In genomic region chr1:206495011-206495461, GRCh38 we compare ENCODE assay signal across 1 cellular context.
TF ChIP-seq lines count a peak whose summit lies in the region.

No MANE protein-coding gene starts in this region.

TF ChIP-seq in GM12878, 131 proteins besides CTCF, POLR2A, EP300 and RAD21 (continued from another document):
- TF ChIP-seq ZBED1 (IDR thresholded peaks at IDR 0.05; ENCODE audit: borderline replicate concordance) (no peak), NR2C2 (IDR thresholded peaks at IDR 0.05; ENCODE audit: borderline replicate concordance, control insufficient read depth, insufficient read length, low read depth) (no peak), BRCA1 (IDR thresholded peaks at IDR 0.05; ENCODE audit: low read depth, low read length) (no peak)
- TF ChIP-seq, protein P1, sequence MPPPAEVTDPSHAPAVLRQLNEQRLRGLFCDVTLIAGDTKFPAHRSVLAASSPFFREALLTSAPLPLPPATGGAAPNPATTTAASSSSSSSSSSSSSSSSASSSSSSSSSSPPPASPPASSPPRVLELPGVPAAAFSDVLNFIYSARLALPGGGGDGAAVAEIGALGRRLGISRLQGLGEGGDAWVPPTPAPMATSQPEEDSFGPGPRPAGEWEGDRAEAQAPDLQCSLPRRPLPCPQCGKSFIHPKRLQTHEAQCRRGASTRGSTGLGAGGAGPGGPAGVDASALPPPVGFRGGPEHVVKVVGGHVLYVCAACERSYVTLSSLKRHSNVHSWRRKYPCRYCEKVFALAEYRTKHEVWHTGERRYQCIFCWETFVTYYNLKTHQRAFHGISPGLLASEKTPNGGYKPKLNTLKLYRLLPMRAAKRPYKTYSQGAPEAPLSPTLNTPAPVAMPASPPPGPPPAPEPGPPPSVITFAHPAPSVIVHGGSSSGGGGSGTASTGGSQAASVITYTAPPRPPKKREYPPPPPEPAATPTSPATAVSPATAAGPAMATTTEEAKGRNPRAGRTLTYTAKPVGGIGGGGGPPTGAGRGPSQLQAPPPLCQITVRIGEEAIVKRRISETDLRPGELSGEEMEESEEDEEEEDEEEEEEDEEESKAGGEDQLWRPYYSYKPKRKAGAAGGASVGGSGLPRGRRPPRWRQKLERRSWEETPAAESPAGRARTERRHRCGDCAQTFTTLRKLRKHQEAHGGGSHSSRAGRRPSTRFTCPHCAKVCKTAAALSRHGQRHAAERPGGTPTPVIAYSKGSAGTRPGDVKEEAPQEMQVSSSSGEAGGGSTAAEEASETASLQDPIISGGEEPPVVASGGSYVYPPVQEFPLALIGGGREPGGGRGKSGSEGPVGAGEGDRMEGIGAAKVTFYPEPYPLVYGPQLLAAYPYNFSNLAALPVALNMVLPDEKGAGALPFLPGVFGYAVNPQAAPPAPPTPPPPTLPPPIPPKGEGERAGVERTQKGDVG (CRISPR knock-in tag; IDR thresholded peaks at IDR 0.05), result no peak
